24 cellular contexts compared by ENCODE assay signal in genomic region chr19:30359936-30360335, GRCh38. TPM values are rescaled to one million over a fixed set of nuclear protein-coding genes. Genes with fewer than 3 reads are reported as not detected.
"Had no signal": no experiment of that assay in that cellular context is flagged by ENCODE, and none has a peak within 500 bp of the region (broad histone marks: within the 10 kb centered on the region; RNA-seq: fewer than 3 reads in every experiment).

No MANE protein-coding gene starts in this region.

- H3K4me3 ChIP-seq: colonic mucosa, heart left ventricle, right lobe of liver, skin epidermis, tibial artery had no signal

- H3K9me3 Mint-ChIP-seq: activated CD4-positive, alpha-beta memory T cell treated with anti-CD3 and anti-CD28 coated beads, Interleukin-2, amount 10 ng/mL, durations not matched to agents 7 days and 5 days; activated CD4-positive, alpha-beta T cell treated with anti-CD3 and anti-CD28 coated beads, Interleukin-2, amount 10 ng/mL, durations not matched to agents 7 days and 5 days; activated naive CD4-positive, alpha-beta T cell treated with anti-CD3 and anti-CD28 coated beads, Interleukin-2, amount 50 U/mL, for 24 hours; activated naive CD8-positive, alpha-beta T cell treated with anti-CD3 and anti-CD28 coated beads, Interleukin-2, amount 50 U/mL, for 24 hours; activated T-helper 2 cell treated with anti-CD3 and anti-CD28 coated beads, Interferon-gamma antibody, Interleukin-2, Interleukin-4, amounts not matched to agents 10 μg/mL and 5 μg/mL and 100 μg/mL, durations not matched to agents 14 hours and 24 hours and 36 hours; immature natural killer cell; stimulated activated effector memory CD8-positive, alpha-beta T cell treated with anti-CD3 and anti-CD28 coated beads, Interleukin-12 subunit alpha, Interleukin-12 subunit beta, amount 100 ng/mL, for 72 hours; stimulated activated naive CD8-positive, alpha-beta T cell treated with anti-CD3 and anti-CD28 coated beads, Interleukin-15, Interleukin-2, amounts not matched to agents 100 ng/mL and 50 ng/mL, for 24 hours had no signal

- DNase-seq: activated CD4-positive, alpha-beta memory T cell treated with anti-CD3 and anti-CD28 coated beads, Interleukin-2, amount 10 ng/mL, durations not matched to agents 7 days and 5 days; activated CD4-positive, alpha-beta T cell treated with anti-CD3 and anti-CD28 coated beads for 1 hour; activated CD4-positive, alpha-beta T cell treated with anti-CD3 and anti-CD28 coated beads, Interleukin-2, amount 10 ng/mL, durations not matched to agents 7 days and 5 days; activated naive CD8-positive, alpha-beta T cell treated with anti-CD3 and anti-CD28 coated beads, Interleukin-2, amount 50 U/mL, for 24 hours; activated T-cell treated with anti-CD3 and anti-CD28 coated beads, Interleukin-2, amount 50 U/mL, for 48 hours; colonic mucosa; foreskin keratinocyte; heart left ventricle; immature natural killer cell; kidney; naive thymus-derived CD4-positive, alpha-beta T cell; occipital lobe; stimulated activated CD4-positive, alpha-beta T cell treated with anti-CD3 and anti-CD28 coated beads, Interleukin-12 subunit alpha, Interleukin-12 subunit beta, amount 100 ng/mL, for 4 hours; stimulated activated CD4-positive, alpha-beta T cell treated with anti-CD3 and anti-CD28 coated beads, Interleukin-4, amount 100 ng/mL, for 1 hour; T-helper 2 cell had no signal

- H3K27ac ChIP-seq: colonic mucosa, foreskin keratinocyte, heart left ventricle, right lobe of liver, tibial artery had no signal

- H3K36me3 ChIP-seq: colonic mucosa, heart left ventricle, right lobe of liver, tibial artery had no signal

- H3K4me1 ChIP-seq: colonic mucosa, foreskin keratinocyte, heart left ventricle, right lobe of liver, tibial artery had no signal

- H3K36me3 Mint-ChIP-seq: activated naive CD4-positive, alpha-beta T cell treated with anti-CD3 and anti-CD28 coated beads, Interleukin-2, amount 50 U/mL, for 24 hours; immature natural killer cell; naive thymus-derived CD4-positive, alpha-beta T cell; stimulated activated effector memory CD8-positive, alpha-beta T cell treated with anti-CD3 and anti-CD28 coated beads, Interleukin-12 subunit alpha, Interleukin-12 subunit beta, amount 100 ng/mL, for 72 hours; WTC11 had no signal

- H3K9me3 ChIP-seq: colonic mucosa, heart left ventricle, right lobe of liver, tibial artery had no signal

- H3K4me1 Mint-ChIP-seq: activated CD4-positive, alpha-beta memory T cell treated with anti-CD3 and anti-CD28 coated beads, Interleukin-2, amount 10 ng/mL, durations not matched to agents 7 days and 5 days; activated CD4-positive, alpha-beta T cell treated with anti-CD3 and anti-CD28 coated beads, Interleukin-2, amount 10 ng/mL, durations not matched to agents 7 days and 5 days; activated naive CD4-positive, alpha-beta T cell treated with anti-CD3 and anti-CD28 coated beads, Interleukin-2, amount 50 U/mL, for 24 hours; activated naive CD8-positive, alpha-beta T cell treated with anti-CD3 and anti-CD28 coated beads, Interleukin-2, amount 50 U/mL, for 24 hours; stimulated activated effector memory CD8-positive, alpha-beta T cell treated with anti-CD3 and anti-CD28 coated beads, Interleukin-12 subunit alpha, Interleukin-12 subunit beta, amount 100 ng/mL, for 72 hours had no signal

- H3K27me3 ChIP-seq: colonic mucosa, foreskin keratinocyte, right lobe of liver had no signal

- H3K27ac Mint-ChIP-seq: activated CD4-positive, alpha-beta memory T cell treated with anti-CD3 and anti-CD28 coated beads, Interleukin-2, amount 10 ng/mL, durations not matched to agents 7 days and 5 days; activated CD4-positive, alpha-beta T cell treated with anti-CD3 and anti-CD28 coated beads, Interleukin-2, amount 10 ng/mL, durations not matched to agents 7 days and 5 days; activated naive CD4-positive, alpha-beta T cell treated with anti-CD3 and anti-CD28 coated beads, Interleukin-2, amount 50 U/mL, for 24 hours; activated naive CD8-positive, alpha-beta T cell treated with anti-CD3 and anti-CD28 coated beads, Interleukin-2, amount 50 U/mL, for 24 hours; activated T-helper 2 cell treated with anti-CD3 and anti-CD28 coated beads, Interferon-gamma antibody, Interleukin-2, Interleukin-4, amounts not matched to agents 10 μg/mL and 5 μg/mL and 100 μg/mL, durations not matched to agents 14 hours and 24 hours and 36 hours; naive thymus-derived CD4-positive, alpha-beta T cell; stimulated activated effector memory CD8-positive, alpha-beta T cell treated with anti-CD3 and anti-CD28 coated beads, Interleukin-12 subunit alpha, Interleukin-12 subunit beta, amount 100 ng/mL, for 72 hours; stimulated activated naive CD8-positive, alpha-beta T cell treated with anti-CD3 and anti-CD28 coated beads, Interleukin-15, Interleukin-2, amounts not matched to agents 100 ng/mL and 50 ng/mL, for 24 hours had no signal

- H3K4me3 Mint-ChIP-seq: activated CD4-positive, alpha-beta memory T cell treated with anti-CD3 and anti-CD28 coated beads, Interleukin-2, amount 10 ng/mL, durations not matched to agents 7 days and 5 days; activated CD4-positive, alpha-beta T cell treated with anti-CD3 and anti-CD28 coated beads, Interleukin-2, amount 10 ng/mL, durations not matched to agents 7 days and 5 days; activated naive CD4-positive, alpha-beta T cell treated with anti-CD3 and anti-CD28 coated beads, Interleukin-2, amount 50 U/mL, for 24 hours; activated naive CD8-positive, alpha-beta T cell treated with anti-CD3 and anti-CD28 coated beads, Interleukin-2, amount 50 U/mL, for 24 hours; naive thymus-derived CD4-positive, alpha-beta T cell; stimulated activated effector memory CD8-positive, alpha-beta T cell treated with anti-CD3 and anti-CD28 coated beads, Interleukin-12 subunit alpha, Interleukin-12 subunit beta, amount 100 ng/mL, for 72 hours; stimulated activated naive CD8-positive, alpha-beta T cell treated with anti-CD3 and anti-CD28 coated beads, Interleukin-15, Interleukin-2, amounts not matched to agents 100 ng/mL and 50 ng/mL, for 24 hours; WTC11 had no signal

RNA-seq across cellular contexts. Expression of gene ZNF536, which starts 12.2 kb away (rescaled TPM):
- total RNA-seq: activated CD4-positive, alpha-beta memory T cell treated with anti-CD3 and anti-CD28 coated beads, Interleukin-2, amount 10 ng/mL, durations not matched to agents 7 days and 5 days; activated CD4-positive, alpha-beta T cell treated with anti-CD3 and anti-CD28 coated beads, Interleukin-2, amount 10 ng/mL, durations not matched to agents 7 days and 5 days; activated T-helper 2 cell treated with anti-CD3 and anti-CD28 coated beads, Interferon-gamma antibody, Interleukin-2, Interleukin-4, amounts not matched to agents 10 μg/mL and 5 μg/mL and 100 μg/mL, durations not matched to agents 14 hours and 24 hours and 36 hours; bronchial epithelial cell; foreskin keratinocyte; naive thymus-derived CD4-positive, alpha-beta T cell had no signal
- polyA plus RNA-seq: foreskin keratinocyte; immature natural killer cell; naive thymus-derived CD4-positive, alpha-beta T cell had no signal
